ENCODE assay signal across 14 cellular contexts in the genomic region with DNA sequence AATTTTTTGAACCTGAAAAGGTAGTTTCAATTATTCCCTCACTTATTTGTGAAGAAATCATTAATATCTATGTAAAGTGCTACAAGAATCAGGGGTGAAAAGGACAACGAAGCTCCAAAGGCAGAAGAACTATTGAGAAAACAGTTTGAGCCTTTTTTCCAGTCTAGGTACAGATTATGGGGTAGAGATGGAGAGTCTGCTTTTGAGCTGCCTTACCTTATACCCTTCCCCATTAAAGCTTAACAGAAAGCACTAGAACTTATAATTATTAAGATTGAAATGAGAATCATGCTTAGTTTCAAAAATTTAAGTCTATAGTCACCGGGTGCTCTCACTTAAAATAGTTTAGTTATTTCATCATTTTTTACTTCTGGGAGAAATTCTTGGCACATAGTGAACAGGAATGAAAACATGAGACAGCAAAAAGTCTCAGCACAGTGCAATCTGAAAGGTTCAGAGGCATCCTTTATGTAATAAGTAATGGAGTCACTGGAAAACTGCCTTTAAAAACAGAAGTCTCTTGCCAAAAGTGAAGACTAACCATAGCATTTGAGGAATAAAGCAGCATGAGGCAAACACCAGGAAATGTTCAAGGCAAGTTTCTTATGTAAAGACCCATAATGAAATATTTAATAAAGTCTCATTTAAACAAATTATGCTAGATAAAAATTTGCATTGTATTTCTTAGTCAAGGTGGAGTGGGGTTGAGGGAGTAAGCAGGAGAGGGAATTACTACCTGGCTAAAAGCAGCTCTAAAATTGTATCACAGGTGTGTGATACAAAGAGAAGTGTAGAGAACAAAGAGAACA. TPM values are rescaled to one million over a fixed set of nuclear protein-coding genes. Genes with fewer than 3 reads are reported as not detected.
DNase-seq lines count a peak whose midpoint lies in the region; ATAC-seq and TF ChIP-seq lines count a peak whose summit lies in the region.
"Had no signal": no experiment of that assay in that cellular context is flagged by ENCODE, and none has a peak within 500 bp of the region (broad histone marks: within the 10 kb centered on the region; RNA-seq: fewer than 3 reads in every experiment).

No MANE protein-coding gene starts in this region.

- H3K36me3 ChIP-seq in neural progenitor cell = no peaks in the 10 kb centered on the region
- H3K36me3 ChIP-seq: adrenal gland had no signal

- no peak overlapping the region for H3K4me2 ChIP-seq in neural progenitor cell

- H3K27me3 Mint-ChIP-seq in mesothelial cell of epicardium (ENCODE audit: low read depth) = no peaks in the 10 kb centered on the region
- H3K27me3 Mint-ChIP-seq in neural progenitor cell (ENCODE audit: insufficient read depth, low read depth) = peaks cover 4% of the 10 kb centered on the region
- peaks cover 20 to 32% of the 10 kb centered on the region in 2 donors for H3K27me3 Mint-ChIP-seq in effector memory CD8-positive, alpha-beta T cell

- H3K79me2 ChIP-seq in neural progenitor cell (ENCODE audit: low read depth) = no peaks in the 10 kb centered on the region

- no peaks in the 10 kb centered on the region for H3K36me3 Mint-ChIP-seq in mesothelial cell of epicardium
- H3K36me3 Mint-ChIP-seq in neural progenitor cell = no peaks in the 10 kb centered on the region
- H3K36me3 Mint-ChIP-seq in effector memory CD8-positive, alpha-beta T cell (ENCODE audit: insufficient read depth) = peaks cover 5% of the 10 kb centered on the region
- H3K36me3 Mint-ChIP-seq: CD14-positive monocyte had no signal

- CTCF ChIA-PET in AG04450 (lab: Charles Lee) = interaction anchor here (1.0 to 1.6 kb wide), 2 partner anchors 170 to 210 kb away, joined by 3 to 4 read pairs; no protein-coding TSS in a partner anchor

- H3K4me1 Mint-ChIP-seq in mesothelial cell of epicardium (peaks cover 33% of the 10 kb centered on the region), neural progenitor cell (peaks cover 5% of the 10 kb centered on the region)
- no peaks in the 10 kb centered on the region for H3K4me1 Mint-ChIP-seq in effector memory CD8-positive, alpha-beta T cell (ENCODE audit: low read depth in 2 of 2)

- H3K9me3 Mint-ChIP-seq in mesothelial cell of epicardium = no peaks in the 10 kb centered on the region
- H3K9me3 Mint-ChIP-seq in neural progenitor cell = no peaks in the 10 kb centered on the region
- H3K9me3 Mint-ChIP-seq in effector memory CD8-positive, alpha-beta T cell = peaks cover 2 to 4% of the 10 kb centered on the region in 2 donors

- no peaks in the 10 kb centered on the region for H4K20me1 ChIP-seq in neural progenitor cell (ENCODE audit: low read depth)

- DNase-seq in AG04450 (ENCODE audit: low read depth, low spot score) = peak; percentile 86
- DNase-seq in LNCaP clone FGC (ENCODE audit: low read depth) = peak; percentile 18
- peak; percentile 96 for DNase-seq in choroid plexus epithelial cell (ENCODE audit: low read depth)
- no peak for DNase-seq in mesothelial cell of epicardium (ENCODE audit: low spot score in 2 of 2, unreplicated experiment in 2 of 2)
- no peak for DNase-seq in neural progenitor cell (ENCODE audit: low spot score)
- no peak for DNase-seq in mucosa of gallbladder (ENCODE audit: low spot score)
- DNase-seq in GM19238 (ENCODE audit: insufficient read length, low spot score) = no peak
- no peak for DNase-seq in effector memory CD8-positive, alpha-beta T cell
- DNase-seq: foreskin melanocyte, mammary epithelial cell, NCI-H1436 treated with DMSO at 0.1 percent for 48 hours had no signal

- H2AFZ ChIP-seq in neural progenitor cell (replicated peaks) = no peak overlapping the region

- H3K27ac Mint-ChIP-seq in mesothelial cell of epicardium = peak overlapping the region; percentile 76
- H3K27ac Mint-ChIP-seq in neural progenitor cell = no peak overlapping the region
- H3K27ac Mint-ChIP-seq in effector memory CD8-positive, alpha-beta T cell = no peak overlapping the region

- ATAC-seq in effector memory CD8-positive, alpha-beta T cell (replicated peaks) = no peak

- H3K27ac ChIP-seq in AG04450 (ENCODE audit: low read depth, low read length) (peak overlapping the region; percentile 67), neural progenitor cell (no peak overlapping the region)
- H3K27ac ChIP-seq: adrenal gland, HL-60 had no signal

- H3K27me3 ChIP-seq in AG04450 (ENCODE audit: control insufficient read depth, insufficient read depth, low read length) (no peaks in the 10 kb centered on the region), neural progenitor cell (peaks cover 26% of the 10 kb centered on the region)
- H3K27me3 ChIP-seq: adrenal gland had no signal

- no peaks in the 10 kb centered on the region for H3K4me1 ChIP-seq in neural progenitor cell

- TF ChIP-seq CTCF in AG04450 (IDR thresholded peaks at IDR 0.05; ENCODE audit: low read depth, low read length) (no peak), LNCaP clone FGC (IDR thresholded peaks at IDR 0.05; ENCODE audit: control insufficient read depth, extremely low read depth, insufficient read depth) (no peak), choroid plexus epithelial cell (conservative IDR thresholded peaks at IDR 0.05; ENCODE audit: low read depth, low read length) (no peak), mesothelial cell of epicardium (IDR thresholded peaks at IDR 0.05; ENCODE audit: unreplicated experiment) (no peak), neural progenitor cell (IDR thresholded peaks at IDR 0.05) (no peak)

- peaks cover 8% of the 10 kb centered on the region for H3F3A ChIP-seq in neural progenitor cell (ENCODE audit: low read depth)

- POLR2A ChIA-PET in AG04450 (lab: Yijun Ruan, JAX) = no interaction called here

- H3K4me3 Mint-ChIP-seq in mesothelial cell of epicardium = no peak overlapping the region
- H3K4me3 Mint-ChIP-seq in neural progenitor cell = no peak overlapping the region
- H3K4me3 Mint-ChIP-seq in effector memory CD8-positive, alpha-beta T cell = no peak overlapping the region
- H3K4me3 Mint-ChIP-seq: CD14-positive monocyte had no signal

- no peaks in the 10 kb centered on the region for H3K9me3 ChIP-seq in AG04450 (ENCODE audit: control insufficient read depth, insufficient read depth, low read length)
- no peaks in the 10 kb centered on the region for H3K9me3 ChIP-seq in neural progenitor cell (ENCODE audit: low read depth)
- H3K9me3 ChIP-seq: adrenal gland had no signal

- H3K9ac ChIP-seq in neural progenitor cell = no peak overlapping the region

- no peak overlapping the region for H3K4me3 ChIP-seq in AG04450 (ENCODE audit: low read depth, low read length)
- H3K4me3 ChIP-seq in LNCaP clone FGC (ENCODE audit: low read depth, low read length) = no peak overlapping the region
- no peak overlapping the region for H3K4me3 ChIP-seq in choroid plexus epithelial cell (ENCODE audit: low read depth, low read length)
- no peak overlapping the region for H3K4me3 ChIP-seq in neural progenitor cell
- H3K4me3 ChIP-seq: adrenal gland had no signal

RNA-seq across cellular contexts. Expression of a gene that starts 5.1 kb away (rescaled TPM):
- 7.3 TPM in 2 replicates for polyA plus RNA-seq in AG04450 (2011; rRNA removed)
- polyA minus RNA-seq in AG04450 (2011; rRNA and poly(A)+ RNA removed) = 12.3 and 13.5 TPM in 2 replicates
- 49.2 to 52.5 TPM (median 49.5 TPM) in 3 replicates for total RNA-seq in mesothelial cell of epicardium
- 7.9 and 11.7 TPM in 2 replicates for total RNA-seq in neural progenitor cell (ENCODE audit: low replicate concordance)
- total RNA-seq in mucosa of gallbladder = 14.0 TPM
- polyA plus RNA-seq: CD14-positive monocyte had no signal

Comparison
In these comparisons a context has a peak if more than half of its experiments do, and no peak if none do; other contexts are left out.
1. DNase-seq: peak in AG04450 (single experiment), LNCaP clone FGC (single experiment) and choroid plexus epithelial cell (single experiment); none in mesothelial cell of epicardium (0 of 2), neural progenitor cell (single experiment), mucosa of gallbladder (single experiment), GM19238 (single experiment) and effector memory CD8-positive, alpha-beta T cell (0 of 3).